Comparison of ENCODE assay signal across 34 cellular contexts in genomic region chr19:30741539-30741938, GRCh38.
"Had no signal": no experiment of that assay in that cellular context is flagged by ENCODE, and none has a peak within 500 bp of the region (broad histone marks: within the 10 kb centered on the region; RNA-seq: fewer than 3 reads in every experiment).

No MANE protein-coding gene starts in this region.

- FAIRE-seq: astrocyte, bronchial epithelial cell had no signal

- H3K36me3 ChIP-seq: adrenal gland, ascending aorta, brain microvascular endothelial cell, breast epithelium, cardiac muscle cell had no signal

- H3K9me3 ChIP-seq: adrenal gland, ascending aorta, body of pancreas, breast epithelium had no signal

- H3K27ac ChIP-seq: adrenal gland, ascending aorta, body of pancreas, brain microvascular endothelial cell, cardiac muscle cell had no signal

- DNase-seq: activated effector memory CD4-positive, alpha-beta T cell treated with anti-CD3 and anti-CD28 coated beads, Interleukin-2, amount 50 U/mL, for 16 hours; activated effector memory CD4-positive, alpha-beta T cell treated with Interleukin-2 at 50 U/mL for 16 hours; activated gamma-delta T cell; activated gamma-delta T cell treated with Interleukin-2 at 50 U/mL for 16 hours; activated naive CD4-positive, alpha-beta T cell; activated naive CD4-positive, alpha-beta T cell treated with anti-CD3 and anti-CD28 coated beads for 36 hours; activated naive CD4-positive, alpha-beta T cell treated with anti-CD3 and anti-CD28 coated beads, Interleukin-2, amount 10 ng/mL, durations not matched to agents 7 days and 5 days; activated naive CD4-positive, alpha-beta T cell treated with anti-CD3 and anti-CD28 coated beads, Interleukin-2, amount 50 U/mL, for 16 hours; activated naive CD4-positive, alpha-beta T cell treated with Interleukin-2 at 50 U/mL for 16 hours; activated naive CD8-positive, alpha-beta T cell treated with anti-CD3 and anti-CD28 coated beads for 36 hours; activated naive CD8-positive, alpha-beta T cell treated with anti-CD3 and anti-CD28 coated beads, Interleukin-2, amount 10 ng/mL, durations not matched to agents 7 days and 5 days; activated naive CD8-positive, alpha-beta T cell treated with anti-CD3 and anti-CD28 coated beads, Interleukin-2, amount 50 U/mL, for 24 hours; activated T-cell treated with anti-CD3 and anti-CD28 coated beads, Interleukin-2, amount 50 U/mL, for 1 hour; activated T-cell treated with anti-CD3 and anti-CD28 coated beads, Interleukin-2, amount 50 U/mL, for 24 hours; activated T-cell treated with anti-CD3 and anti-CD28 coated beads, Interleukin-2, amount 50 U/mL, for 4 hours; activated T-cell treated with anti-CD3 and anti-CD28 coated beads, Interleukin-2, amount 50 U/mL, for 48 hours; activated T-cell treated with anti-CD3 and anti-CD28 coated beads, Interleukin-2, amount 50 U/mL, for 72 hours; adrenal gland; amniotic stem cell; amygdala; anterior cingulate cortex; aorta; body of pancreas; brain microvascular endothelial cell; caudate nucleus; central memory CD4-positive, alpha-beta T cell; cerebellar nuclear complex had no signal

- H3K27me3 ChIP-seq: ascending aorta, body of pancreas, brain microvascular endothelial cell, cardiac muscle cell had no signal

- H3K4me3 ChIP-seq: adrenal gland, ascending aorta, body of pancreas, breast epithelium, cardiac muscle cell had no signal

- ATAC-seq: activated naive CD4-positive, alpha-beta T cell treated with anti-CD3 and anti-CD28 coated beads, Interleukin-2, amount 50 U/mL, for 72 hours; activated naive CD8-positive, alpha-beta T cell treated with anti-CD3 and anti-CD28 coated beads, Interleukin-2, amount 50 U/mL, for 24 hours; activated T-cell treated with anti-CD3 and anti-CD28 coated beads, Interleukin-2, amount 50 U/mL, for 4 hours; activated T-cell treated with anti-CD3 and anti-CD28 coated beads, Interleukin-2, amount 50 U/mL, for 72 hours; activated T-helper 17 cell treated with anti-CD3 and anti-CD28 coated beads, Interleukin-2, amount 50 U/mL, for 72 hours; body of pancreas had no signal

- H3K4me1 ChIP-seq: adrenal gland, ascending aorta, body of pancreas, breast epithelium had no signal
